In genomic region chr2:108895188-108895587, GRCh38 we compare ENCODE assay signal across 27 cellular contexts.
"Had no signal": no experiment of that assay in that cellular context is flagged by ENCODE, and none has a peak within 500 bp of the region (broad histone marks: within the 10 kb centered on the region; RNA-seq: fewer than 3 reads in every experiment).

No MANE protein-coding gene starts in this region.

- FAIRE-seq: bronchial epithelial cell, K562 had no signal

- H3K27me3 ChIP-seq: MG63 had no signal

- DNase-seq: activated CD4-positive, alpha-beta memory T cell treated with anti-CD3 and anti-CD28 coated beads for 36 hours; activated CD4-positive, alpha-beta T cell treated with anti-CD3 and anti-CD28 coated beads, Interleukin-2, amount 10 ng/mL, durations not matched to agents 7 days and 5 days; activated CD8-positive, alpha-beta memory T cell treated with anti-CD3 and anti-CD28 coated beads, Interleukin-2, amount 50 U/mL, for 4 hours; activated gamma-delta T cell treated with Interleukin-2 at 50 U/mL for 16 hours; activated naive CD4-positive, alpha-beta T cell treated with anti-CD3 and anti-CD28 coated beads, Interleukin-2, amount 10 ng/mL, durations not matched to agents 7 days and 5 days; activated naive CD8-positive, alpha-beta T cell treated with anti-CD3 and anti-CD28 coated beads, Interleukin-2, amount 50 U/mL, for 24 hours; activated T-cell treated with anti-CD3 and anti-CD28 coated beads for 4 hours; activated T-cell treated with anti-CD3 and anti-CD28 coated beads, Interleukin-2, amount 50 U/mL, for 4 hours; anterior cingulate cortex; caudate nucleus; cerebellar nuclear complex; MG63; NCI-H1048; NCI-H1105 treated with DMSO at 0.1 percent for 48 hours; NCI-H1436; NCI-H1694 treated with DMSO at 0.1 percent for 48 hours; NCI-H2029; NCI-H345; NCI-H524 treated with DMSO at 0.1 percent for 48 hours; SIG-M5; T-cell; T-helper 17 cell; T-helper 9 cell had no signal

- H3K36me3 ChIP-seq: MG63 had no signal

- ATAC-seq: activated naive CD8-positive, alpha-beta T cell treated with anti-CD3 and anti-CD28 coated beads, Interleukin-2, amount 50 U/mL, for 24 hours; activated T-cell treated with anti-CD3 and anti-CD28 coated beads, Interleukin-2, amount 50 U/mL, for 4 hours; K562; Panc1; SK-N-SH treated with all-trans-retinoic acid at 6 μM for 48 hours; T-cell; T-helper 17 cell had no signal

- H3K4me3 ChIP-seq: K562, MG63 had no signal
